In the genomic region with DNA sequence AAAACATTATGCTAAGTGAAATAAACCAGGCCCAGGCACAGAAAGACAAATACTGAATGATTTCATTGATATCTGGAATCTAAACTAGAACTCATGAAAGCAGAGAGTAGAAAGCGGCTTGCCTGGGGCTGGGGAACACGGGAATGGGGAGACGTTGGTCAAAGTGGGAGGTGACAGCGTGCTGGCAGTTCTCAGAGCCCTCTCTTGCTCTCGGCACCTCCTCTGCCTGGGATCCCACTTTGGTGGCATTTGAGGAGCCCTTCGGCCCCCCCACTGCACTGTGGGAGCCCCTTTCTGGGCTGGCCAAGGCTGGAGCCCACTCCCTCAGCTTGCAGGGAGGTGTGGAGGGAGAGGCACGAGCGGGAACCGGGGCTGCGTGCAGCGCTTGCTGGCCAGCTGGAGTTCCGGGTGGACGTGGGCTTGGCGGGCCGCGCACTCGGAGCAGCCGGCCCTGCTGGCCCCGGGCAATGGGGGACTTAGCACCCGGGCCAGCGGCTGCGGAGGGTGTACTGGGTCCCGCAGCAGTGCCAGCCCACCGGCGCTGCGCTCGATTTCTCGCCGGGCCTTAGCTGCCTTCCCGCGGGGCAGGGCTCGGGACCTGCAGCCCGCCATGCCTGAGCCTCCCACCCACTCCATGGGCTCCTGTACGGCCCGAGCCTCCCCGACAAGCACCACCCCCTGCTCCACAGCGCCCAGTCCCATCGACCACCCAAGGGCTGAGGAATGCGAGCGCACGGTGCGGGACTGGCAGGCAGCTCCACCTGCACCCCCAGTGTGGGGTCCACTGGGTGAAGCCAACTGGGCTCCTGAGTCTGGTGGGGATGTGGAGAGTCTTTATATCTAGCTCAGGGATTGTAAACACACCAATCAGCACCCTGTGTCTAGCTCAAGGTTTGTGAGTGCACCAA, we compare ENCODE assay signal across 7 cellular contexts. TPM values are rescaled to one million over a fixed set of nuclear protein-coding genes. Genes with fewer than 3 reads are reported as not detected.
DNase-seq lines count a peak whose midpoint lies in the region; ATAC-seq and TF ChIP-seq lines count a peak whose summit lies in the region.
"Not testable (repeated sequence)": the region's sequence is repeated elsewhere in the genome, so short reads cannot be mapped to it uniquely, and the experiment has no call there.

No MANE protein-coding gene starts in this region.

- H3K27ac ChIP-seq in DOHH2 (ENCODE audit: low read depth, low read length) (peak overlapping the region; percentile 99), SK-N-MC (peak overlapping the region; percentile 16)
- not testable (repeated sequence) for H3K27ac ChIP-seq in colonic mucosa
- H3K27ac ChIP-seq in naive thymus-derived CD4-positive, alpha-beta T cell (ENCODE audit: low read depth, low read length), result peak overlapping the region; percentile 86

- H3K9me3 Mint-ChIP-seq in activated CD4-positive, alpha-beta memory T cell treated with anti-CD3 and anti-CD28 coated beads, Interleukin-2, amount 10 ng/mL, durations not matched to agents 7 days and 5 days; activated naive CD4-positive, alpha-beta T cell treated with anti-CD3 and anti-CD28 coated beads for 36 hours; stimulated activated naive CD8-positive, alpha-beta T cell treated with anti-CD3 and anti-CD28 coated beads, Interleukin-15, Interleukin-2, amounts not matched to agents 100 ng/mL and 50 ng/mL, for 24 hours: not testable (repeated sequence)
- H3K9me3 Mint-ChIP-seq in naive thymus-derived CD4-positive, alpha-beta T cell, result peaks cover 0 to 19% (median 2%) of the 10 kb centered on the region in 11 donors

- H3K4me1 ChIP-seq in DOHH2 (ENCODE audit: control insufficient read depth, low read length), result peaks cover 96% of the 10 kb centered on the region
- not testable (repeated sequence) for H3K4me1 ChIP-seq in colonic mucosa
- H3K4me1 ChIP-seq in naive thymus-derived CD4-positive, alpha-beta T cell (ENCODE audit: control insufficient read depth in 2 of 2, insufficient read depth in 2 of 2, low read length in 2 of 2), result peaks cover 73 to 75% of the 10 kb centered on the region in 2 donors

- not testable (repeated sequence) for H3K9me2 ChIP-seq in DOHH2 (replicated peaks; ENCODE audit: control insufficient read depth, low read length)

- not testable (repeated sequence) for H3K27me3 Mint-ChIP-seq in activated CD4-positive, alpha-beta memory T cell treated with anti-CD3 and anti-CD28 coated beads, Interleukin-2, amount 10 ng/mL, durations not matched to agents 7 days and 5 days; activated naive CD4-positive, alpha-beta T cell treated with anti-CD3 and anti-CD28 coated beads for 36 hours (ENCODE audit: low read depth); naive thymus-derived CD4-positive, alpha-beta T cell; stimulated activated naive CD8-positive, alpha-beta T cell treated with anti-CD3 and anti-CD28 coated beads, Interleukin-15, Interleukin-2, amounts not matched to agents 100 ng/mL and 50 ng/mL, for 24 hours

- H3K9me3 ChIP-seq in DOHH2 (ENCODE audit: control insufficient read depth, insufficient read depth, low read length); SK-N-MC (ENCODE audit: low read depth, low read length); colonic mucosa; naive thymus-derived CD4-positive, alpha-beta T cell (ENCODE audit: control insufficient read depth in 2 of 3, low read length in 3 of 3): not testable (repeated sequence)

- POLR2A ChIA-PET in activated CD4-positive, alpha-beta memory T cell treated with anti-CD3 and anti-CD28 coated beads, Interleukin-2, amount 10 ng/mL, durations not matched to agents 7 days and 5 days (lab: Charles Lee), result interaction anchor here (1.0 to 3.1 kb wide), 6 partner anchors 10 to 130 kb away, joined by 3 to 19 read pairs (median 6); partner anchors contain the start of gene SERPINB1
- POLR2A ChIA-PET in naive thymus-derived CD4-positive, alpha-beta T cell (lab: Charles Lee), result interaction anchor here (1.9 kb wide), 1 partner anchor 13 kb away, joined by 5 read pairs; no protein-coding TSS in a partner anchor

- peak overlapping the region; percentile 100 for H3K27ac Mint-ChIP-seq in activated CD4-positive, alpha-beta memory T cell treated with anti-CD3 and anti-CD28 coated beads, Interleukin-2, amount 10 ng/mL, durations not matched to agents 7 days and 5 days
- H3K27ac Mint-ChIP-seq in activated naive CD4-positive, alpha-beta T cell treated with anti-CD3 and anti-CD28 coated beads for 36 hours, result peak overlapping the region; percentile 100
- peak overlapping the region; percentile 98 to 100 (median 99) for H3K27ac Mint-ChIP-seq in naive thymus-derived CD4-positive, alpha-beta T cell
- peak overlapping the region; percentile 100 for H3K27ac Mint-ChIP-seq in stimulated activated naive CD8-positive, alpha-beta T cell treated with anti-CD3 and anti-CD28 coated beads, Interleukin-15, Interleukin-2, amounts not matched to agents 100 ng/mL and 50 ng/mL, for 24 hours

- intact Hi-C loops in activated naive CD4-positive, alpha-beta T cell treated with anti-CD3 and anti-CD28 coated beads for 36 hours (cut with micrococcal nuclease), result loop anchor here (5.0 kb wide), 2 partner anchors 347 to 1277 kb away; partner anchors contain the start of gene ECI2
- intact Hi-C loops in colonic mucosa (cut with DNase I), result not testable (repeated sequence)
- intact Hi-C loops in naive thymus-derived CD4-positive, alpha-beta T cell (cut with micrococcal nuclease), result loop anchor here (1.0 to 10.0 kb wide), 10 partner anchors 14 to 1155 kb away; partner anchors contain the start of genes RIPK1 (in 1 of the 2) and SLC22A23 (in 1 of the 2)

- peak overlapping the region; percentile 2 for H3K4me3 Mint-ChIP-seq in activated CD4-positive, alpha-beta memory T cell treated with anti-CD3 and anti-CD28 coated beads, Interleukin-2, amount 10 ng/mL, durations not matched to agents 7 days and 5 days
- peak overlapping the region; percentile 91 for H3K4me3 Mint-ChIP-seq in activated naive CD4-positive, alpha-beta T cell treated with anti-CD3 and anti-CD28 coated beads for 36 hours
- peak overlapping the region in 9 of 10 donors; percentile 17 to 98 (median 87) for H3K4me3 Mint-ChIP-seq in naive thymus-derived CD4-positive, alpha-beta T cell
- peak overlapping the region; percentile 97 for H3K4me3 Mint-ChIP-seq in stimulated activated naive CD8-positive, alpha-beta T cell treated with anti-CD3 and anti-CD28 coated beads, Interleukin-15, Interleukin-2, amounts not matched to agents 100 ng/mL and 50 ng/mL, for 24 hours

- peaks cover 84% of the 10 kb centered on the region for H3K4me1 Mint-ChIP-seq in activated CD4-positive, alpha-beta memory T cell treated with anti-CD3 and anti-CD28 coated beads, Interleukin-2, amount 10 ng/mL, durations not matched to agents 7 days and 5 days
- H3K4me1 Mint-ChIP-seq in activated naive CD4-positive, alpha-beta T cell treated with anti-CD3 and anti-CD28 coated beads for 36 hours (ENCODE audit: low read depth), result peaks cover 77% of the 10 kb centered on the region
- H3K4me1 Mint-ChIP-seq in naive thymus-derived CD4-positive, alpha-beta T cell, result peaks cover 58 to 93% (median 86%) of the 10 kb centered on the region in 7 donors
- H3K4me1 Mint-ChIP-seq in stimulated activated naive CD8-positive, alpha-beta T cell treated with anti-CD3 and anti-CD28 coated beads, Interleukin-15, Interleukin-2, amounts not matched to agents 100 ng/mL and 50 ng/mL, for 24 hours (ENCODE audit: low read depth), result peaks cover 93% of the 10 kb centered on the region

- not testable (repeated sequence) for H3K79me2 ChIP-seq in DOHH2 (ENCODE audit: control insufficient read depth, low read length)

- H4K20me1 ChIP-seq in DOHH2 (ENCODE audit: control insufficient read depth, insufficient read depth, low read depth, low read length), result not testable (repeated sequence)

- peaks cover 47% of the 10 kb centered on the region for H3K36me3 Mint-ChIP-seq in activated CD4-positive, alpha-beta memory T cell treated with anti-CD3 and anti-CD28 coated beads, Interleukin-2, amount 10 ng/mL, durations not matched to agents 7 days and 5 days (ENCODE audit: low read depth)
- not testable (repeated sequence) for H3K36me3 Mint-ChIP-seq in activated naive CD4-positive, alpha-beta T cell treated with anti-CD3 and anti-CD28 coated beads for 36 hours (ENCODE audit: low read depth); stimulated activated naive CD8-positive, alpha-beta T cell treated with anti-CD3 and anti-CD28 coated beads, Interleukin-15, Interleukin-2, amounts not matched to agents 100 ng/mL and 50 ng/mL, for 24 hours (ENCODE audit: low read depth)
- H3K36me3 Mint-ChIP-seq in naive thymus-derived CD4-positive, alpha-beta T cell, result peaks cover 0 to 31% (median 0%) of the 10 kb centered on the region in 5 donors

- H3K9ac ChIP-seq in SK-N-MC (ENCODE audit: insufficient read length); colonic mucosa (ENCODE audit: low read depth in 2 of 2, low read length in 2 of 2): not testable (repeated sequence)

- CTCF ChIA-PET in activated CD4-positive, alpha-beta memory T cell treated with anti-CD3 and anti-CD28 coated beads, Interleukin-2, amount 10 ng/mL, durations not matched to agents 7 days and 5 days (lab: Charles Lee), result not testable (repeated sequence)
- CTCF ChIA-PET in activated naive CD4-positive, alpha-beta T cell treated with anti-CD3 and anti-CD28 coated beads for 36 hours (lab: Charles Lee), result interaction anchor here (2.2 kb wide), 1 partner anchor 11 kb away, joined by 4 read pairs; no protein-coding TSS in a partner anchor
- CTCF ChIA-PET in naive thymus-derived CD4-positive, alpha-beta T cell (lab: Charles Lee), result interaction anchor here (1.3 kb wide), 1 partner anchor 16 kb away, joined by 3 read pairs; no protein-coding TSS in a partner anchor

- H3K36me3 ChIP-seq in DOHH2 (ENCODE audit: control insufficient read depth, low read length), result peaks cover 27% of the 10 kb centered on the region
- H3K36me3 ChIP-seq in SK-N-MC (ENCODE audit: insufficient read depth, low read length); colonic mucosa; naive thymus-derived CD4-positive, alpha-beta T cell (ENCODE audit: control insufficient read depth in 2 of 3, insufficient read depth in 3 of 3, low read length in 3 of 3): not testable (repeated sequence)

- not testable (repeated sequence) for TF ChIP-seq CTCF in DOHH2 (IDR thresholded peaks at IDR 0.05; ENCODE audit: low read depth, low read length, poor library complexity, severe bottlenecking); colonic mucosa (IDR thresholded peaks at IDR 0.05)

- not testable (repeated sequence) for ATAC-seq in naive thymus-derived CD4-positive, alpha-beta T cell

- peaks cover 67% of the 10 kb centered on the region for H3F3A ChIP-seq in DOHH2 (ENCODE audit: control insufficient read depth, insufficient read depth)

- H3K4me3 ChIP-seq in DOHH2 (ENCODE audit: low read length), result peak overlapping the region; percentile 70
- not testable (repeated sequence) for H3K4me3 ChIP-seq in SK-N-MC; colonic mucosa; naive thymus-derived CD4-positive, alpha-beta T cell (ENCODE audit: low read length)

- not testable (repeated sequence) for H3K27me3 ChIP-seq in DOHH2 (ENCODE audit: control insufficient read depth, low read length); colonic mucosa; naive thymus-derived CD4-positive, alpha-beta T cell (ENCODE audit: control insufficient read depth in 2 of 2, insufficient read depth in 2 of 2, low read length in 2 of 2)

- peak overlapping the region; percentile 93 for H3K4me2 ChIP-seq in DOHH2 (ENCODE audit: low read length)

- not testable (repeated sequence) for DNase-seq in SK-N-MC (ENCODE audit: low read depth, low spot score); activated CD4-positive, alpha-beta memory T cell treated with anti-CD3 and anti-CD28 coated beads, Interleukin-2, amount 10 ng/mL, durations not matched to agents 7 days and 5 days; naive thymus-derived CD4-positive, alpha-beta T cell
- DNase-seq in activated naive CD4-positive, alpha-beta T cell treated with anti-CD3 and anti-CD28 coated beads for 36 hours, result peak; percentile 22
- peak; percentile 11 for DNase-seq in colonic mucosa

RNA-seq across cellular contexts. Expression of gene SERPINB1, which starts 18.4 kb away (rescaled TPM):
- 10 to 100 TPM; 85.0 to 86.5 TPM for total RNA-seq in activated CD4-positive, alpha-beta memory T cell treated with anti-CD3 and anti-CD28 coated beads, Interleukin-2, amount 10 ng/mL, durations not matched to agents 7 days and 5 days
- 100 to 1,000 TPM; 200 to 208 TPM for total RNA-seq in activated naive CD4-positive, alpha-beta T cell treated with anti-CD3 and anti-CD28 coated beads for 36 hours
- total RNA-seq in colonic mucosa, result 100 to 1,000 TPM; 135 to 173 TPM
- 100 to 1,000 TPM in 1 of 5 experiments, 10 to 100 TPM in 4; 43.8 to 108 (median 62.5) TPM for total RNA-seq in naive thymus-derived CD4-positive, alpha-beta T cell
- polyA plus RNA-seq in naive thymus-derived CD4-positive, alpha-beta T cell, result 100 to 1,000 TPM; 129 to 135 TPM

RNA-seq across cellular contexts. Expression of gene SERPINB9, which starts 43.1 kb away (rescaled TPM):
- total RNA-seq in activated CD4-positive, alpha-beta memory T cell treated with anti-CD3 and anti-CD28 coated beads, Interleukin-2, amount 10 ng/mL, durations not matched to agents 7 days and 5 days, result 10 to 100 TPM; 50.0 to 51.3 TPM
- total RNA-seq in activated naive CD4-positive, alpha-beta T cell treated with anti-CD3 and anti-CD28 coated beads for 36 hours, result 10 to 100 TPM; 72.2 to 75.8 TPM
- total RNA-seq in colonic mucosa, result 1 to 10 TPM; 5.5 to 6.5 TPM
- total RNA-seq in naive thymus-derived CD4-positive, alpha-beta T cell, result 10 to 100 TPM; 25.1 to 74.4 (median 52.0) TPM
- 10 to 100 TPM; 33.1 to 34.1 TPM for polyA plus RNA-seq in naive thymus-derived CD4-positive, alpha-beta T cell

Comparison
In these comparisons a context has a peak if more than half of its experiments do, and no peak if none do; other contexts are left out.
1. H3K4me3 Mint-ChIP-seq: peak in every context shown above with its lines; median percentile 97 in stimulated activated naive CD8-positive, alpha-beta T cell treated with anti-CD3 and anti-CD28 coated beads, Interleukin-15, Interleukin-2, amounts not matched to agents 100 ng/mL and 50 ng/mL, for 24 hours; 91 in activated naive CD4-positive, alpha-beta T cell treated with anti-CD3 and anti-CD28 coated beads for 36 hours; 87 in naive thymus-derived CD4-positive, alpha-beta T cell; 2 in activated CD4-positive, alpha-beta memory T cell treated with anti-CD3 and anti-CD28 coated beads, Interleukin-2, amount 10 ng/mL, durations not matched to agents 7 days and 5 days.